Comparison of ENCODE assay signal across 13 cellular contexts in the genomic region with DNA sequence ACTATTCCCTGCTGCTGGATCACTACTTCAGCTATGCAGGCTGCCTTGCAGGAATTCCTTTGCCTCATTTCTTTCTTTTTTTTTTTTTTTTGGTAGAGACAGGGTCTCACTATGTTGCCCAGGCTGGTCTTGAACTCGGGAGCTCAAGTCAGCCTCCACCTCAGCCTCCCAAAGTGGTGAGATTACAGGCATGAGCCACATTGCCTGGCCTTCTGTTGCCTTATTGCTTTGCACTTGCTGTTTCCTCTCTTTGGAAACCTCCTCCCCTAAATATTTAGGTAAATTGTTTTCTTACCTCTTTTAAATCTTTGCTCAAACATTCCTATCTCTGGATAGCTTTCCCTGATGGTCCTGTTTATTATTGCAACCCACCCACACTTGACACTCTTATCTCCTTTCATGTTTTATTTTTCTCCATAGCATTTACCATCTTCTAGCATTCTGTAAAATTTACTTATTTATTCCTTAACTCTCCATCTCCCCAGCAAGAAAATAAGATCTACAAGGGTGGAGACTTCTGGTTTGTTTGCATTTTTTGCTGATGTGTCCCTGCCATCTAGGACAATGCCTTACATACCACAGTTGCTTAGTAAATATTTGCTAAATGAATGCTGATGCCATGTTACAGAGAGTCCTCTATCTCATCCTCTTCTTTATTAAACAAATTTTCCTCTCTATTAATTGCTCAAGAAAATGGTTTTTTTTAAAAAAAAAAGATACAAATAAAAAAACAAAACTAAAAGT.
DNase-seq lines count a peak whose midpoint lies in the region; ATAC-seq and TF ChIP-seq lines count a peak whose summit lies in the region.
"Had no signal": no experiment of that assay in that cellular context is flagged by ENCODE, and none has a peak within 500 bp of the region (broad histone marks: within the 10 kb centered on the region; RNA-seq: fewer than 3 reads in every experiment).

No MANE protein-coding gene starts in this region.

- peak; percentile 91 for ATAC-seq in PC-3
- no peak for ATAC-seq in naive thymus-derived CD8-positive, alpha-beta T cell
- ATAC-seq: activated T-cell treated with anti-CD3 and anti-CD28 coated beads, Interleukin-2, amount 50 U/mL, for 72 hours had no signal

- DNase-seq in GM03348 (ENCODE audit: low spot score) (peak; percentile 59), PC-3 (peak; percentile 93), epithelial cell of prostate (ENCODE audit: low read depth, low spot score) (peak; percentile 54), prostate gland (ENCODE audit: low spot score) (peak; percentile 6), colonic mucosa (no peak), NCI-H1417 treated with DMSO at 0.1 percent for 48 hours (lab: John Stamatoyannopoulos, UW) (no peak)
- DNase-seq in CD8-positive, alpha-beta memory T cell, result no peak
- DNase-seq in naive thymus-derived CD8-positive, alpha-beta T cell, result no peak
- DNase-seq: activated CD4-positive, alpha-beta T cell treated with anti-CD3 and anti-CD28 coated beads, Interleukin-2, amount 50 U/mL, for 4 hours; activated T-cell treated with anti-CD3 and anti-CD28 coated beads, Interleukin-2, amount 50 U/mL, for 72 hours; IMR-90; NCI-H146; NCI-H510A treated with DMSO at 0.1 percent for 48 hours had no signal

- H3K36me3 ChIP-seq in PC-3 (ENCODE audit: low read depth, low read length), result no peaks in the 10 kb centered on the region
- no peaks in the 10 kb centered on the region for H3K36me3 ChIP-seq in prostate gland
- H3K36me3 ChIP-seq in colonic mucosa, result no peaks in the 10 kb centered on the region
- no peaks in the 10 kb centered on the region for H3K36me3 ChIP-seq in CD8-positive, alpha-beta memory T cell (ENCODE audit: insufficient read depth, low read length)

- peak overlapping the region; percentile 6; the same call in 1 of the 2 replicates for H3K4me3 ChIP-seq in PC-3 (ENCODE audit: low read length)
- H3K4me3 ChIP-seq in prostate gland, result no peak overlapping the region
- no peak overlapping the region for H3K4me3 ChIP-seq in colonic mucosa
- H3K4me3 ChIP-seq in CD8-positive, alpha-beta memory T cell (ENCODE audit: low read length), result no peak overlapping the region

- H3K27me3 ChIP-seq in PC-3 (ENCODE audit: low read length), result no peaks in the 10 kb centered on the region
- H3K27me3 ChIP-seq in prostate gland (replicated peaks; ENCODE audit: insufficient read depth), result no peaks in the 10 kb centered on the region
- H3K27me3 ChIP-seq in colonic mucosa, result no peaks in the 10 kb centered on the region
- no peaks in the 10 kb centered on the region for H3K27me3 ChIP-seq in CD8-positive, alpha-beta memory T cell (ENCODE audit: insufficient read depth, low read length, poor library complexity, severe bottlenecking)

- H3K9me3 ChIP-seq in PC-3 (ENCODE audit: low read length) (no peaks in the 10 kb centered on the region), prostate gland (no peaks in the 10 kb centered on the region), colonic mucosa (no peaks in the 10 kb centered on the region)
- no peaks in the 10 kb centered on the region for H3K9me3 ChIP-seq in CD8-positive, alpha-beta memory T cell (ENCODE audit: low read length)

- TF ChIP-seq CTCF in PC-3 (conservative IDR thresholded peaks at IDR 0.05; ENCODE audit: low read depth, low read length) (no peak), prostate gland (IDR thresholded peaks at IDR 0.05) (no peak), colonic mucosa (IDR thresholded peaks at IDR 0.05) (no peak)

- H3K9me3 Mint-ChIP-seq in CD8-positive, alpha-beta memory T cell, result peaks cover 0 to 6% (median 0%) of the 10 kb centered on the region in 5 donors
- peaks cover 0 to 3% (median 0%) of the 10 kb centered on the region in 9 donors for H3K9me3 Mint-ChIP-seq in naive thymus-derived CD8-positive, alpha-beta T cell
- H3K9me3 Mint-ChIP-seq: activated T-cell treated with anti-CD3 and anti-CD28 coated beads, Interleukin-2, amount 50 U/mL, for 72 hours had no signal

- 69% methylated on average over 1 of the region's 1 CpG for WGBS in prostate gland

- H3F3A ChIP-seq in PC-3 (ENCODE audit: low read length, unreplicated experiment), result no peaks in the 10 kb centered on the region

- POLR2A ChIA-PET in PC-3 (lab: Charles Lee; ENCODE audit: unreplicated experiment), result no interaction called here
- POLR2A ChIA-PET in CD8-positive, alpha-beta memory T cell (lab: Charles Lee), result no interaction called here
- POLR2A ChIA-PET in naive thymus-derived CD8-positive, alpha-beta T cell (lab: Charles Lee), result no interaction called here

- no peaks in the 10 kb centered on the region for H3K79me2 ChIP-seq in PC-3 (ENCODE audit: low read length)

- no peak overlapping the region for H2AFZ ChIP-seq in PC-3 (ENCODE audit: low read length)

- no peaks in the 10 kb centered on the region for H3K36me3 Mint-ChIP-seq in CD8-positive, alpha-beta memory T cell
- no peaks in the 10 kb centered on the region for H3K36me3 Mint-ChIP-seq in naive thymus-derived CD8-positive, alpha-beta T cell

- no peak overlapping the region for H3K9ac ChIP-seq in PC-3 (ENCODE audit: low read length)
- H3K9ac ChIP-seq in colonic mucosa (ENCODE audit: low read depth in 2 of 2, low read length in 2 of 2), result no peak overlapping the region

- intact Hi-C loops in PC-3 (cut with micrococcal nuclease), result loop anchor here (2.0 kb wide), 1 partner anchor 95 kb away; no protein-coding TSS in a partner anchor
- intact Hi-C loops in prostate gland (cut with DNase I), result no loop called here
- intact Hi-C loops in colonic mucosa (cut with DNase I), result loop anchor here (10.0 kb wide), 1 partner anchor 495 kb away; no protein-coding TSS in a partner anchor

- CTCF ChIA-PET in PC-3 (lab: Charles Lee), result no interaction called here
- CTCF ChIA-PET in CD8-positive, alpha-beta memory T cell (lab: Charles Lee), result no interaction called here

- H3K4me1 Mint-ChIP-seq in CD8-positive, alpha-beta memory T cell, result no peaks in the 10 kb centered on the region
- H3K4me1 Mint-ChIP-seq in naive thymus-derived CD8-positive, alpha-beta T cell, result peaks cover 0 to 4% (median 0%) of the 10 kb centered on the region in 4 donors

- H3K27ac ChIP-seq in PC-3 (ENCODE audit: low read length), result peak overlapping the region; percentile 14; the same call in 1 of the 2 replicates
- peak overlapping the region; percentile 79 for H3K27ac ChIP-seq in epithelial cell of prostate
- H3K27ac ChIP-seq in prostate gland, result no peak overlapping the region
- H3K27ac ChIP-seq in colonic mucosa, result no peak overlapping the region
- H3K27ac ChIP-seq in CD8-positive, alpha-beta memory T cell (ENCODE audit: low read depth, low read length), result no peak overlapping the region

- no peaks in the 10 kb centered on the region for H4K20me1 ChIP-seq in PC-3 (ENCODE audit: low read length)

- H3K27ac Mint-ChIP-seq in CD8-positive, alpha-beta memory T cell, result no peak overlapping the region
- H3K27ac Mint-ChIP-seq in naive thymus-derived CD8-positive, alpha-beta T cell, result no peak overlapping the region
- H3K27ac Mint-ChIP-seq: activated T-cell treated with anti-CD3 and anti-CD28 coated beads, Interleukin-2, amount 50 U/mL, for 72 hours had no signal

- TF ChIP-seq POLR2A in prostate gland (IDR thresholded peaks at IDR 0.05), result no peak

- no peak overlapping the region for H3K4me3 Mint-ChIP-seq in CD8-positive, alpha-beta memory T cell
- no peak overlapping the region for H3K4me3 Mint-ChIP-seq in naive thymus-derived CD8-positive, alpha-beta T cell
- H3K4me3 Mint-ChIP-seq: activated T-cell treated with anti-CD3 and anti-CD28 coated beads, Interleukin-2, amount 50 U/mL, for 72 hours had no signal

- H3K4me2 ChIP-seq in PC-3 (ENCODE audit: low read length), result peak overlapping the region; percentile 59

- H3K4me1 ChIP-seq in PC-3 (ENCODE audit: insufficient read depth, low read length) (peaks cover 44% of the 10 kb centered on the region), prostate gland (replicated peaks) (no peaks in the 10 kb centered on the region), colonic mucosa (no peaks in the 10 kb centered on the region)
- no peaks in the 10 kb centered on the region for H3K4me1 ChIP-seq in CD8-positive, alpha-beta memory T cell (ENCODE audit: insufficient read depth, low read length)

- H3K27me3 Mint-ChIP-seq in CD8-positive, alpha-beta memory T cell, result peaks cover 3 to 4% of the 10 kb centered on the region in 2 donors
- peaks cover 0 to 7% (median 0%) of the 10 kb centered on the region in 5 donors for H3K27me3 Mint-ChIP-seq in naive thymus-derived CD8-positive, alpha-beta T cell

- no TSS peak for BruUV-seq in PC-3 (replicated peaks; lab: Mats Ljungman, UMichigan)

- no peaks in the 10 kb centered on the region; the same call in 1 of the 2 replicates for H3K9me2 ChIP-seq in PC-3 (replicated peaks; ENCODE audit: low read length)

Comparison
In these comparisons a context has a peak if more than half of its experiments do, and no peak if none do; other contexts are left out.
1. DNase-seq: peak in GM03348 (single experiment), PC-3 (single experiment), epithelial cell of prostate (single experiment) and prostate gland (single experiment); none in colonic mucosa (single experiment), CD8-positive, alpha-beta memory T cell (0 of 5), NCI-H1417 treated with DMSO at 0.1 percent for 48 hours (single experiment) and naive thymus-derived CD8-positive, alpha-beta T cell (0 of 10).
2. H3K27ac ChIP-seq: peak in PC-3 (single experiment) and epithelial cell of prostate (single experiment); none in prostate gland (0 of 2), colonic mucosa (single experiment) and CD8-positive, alpha-beta memory T cell (single experiment).